Comparison of ENCODE assay signal across 2 cellular contexts in the genomic region with DNA sequence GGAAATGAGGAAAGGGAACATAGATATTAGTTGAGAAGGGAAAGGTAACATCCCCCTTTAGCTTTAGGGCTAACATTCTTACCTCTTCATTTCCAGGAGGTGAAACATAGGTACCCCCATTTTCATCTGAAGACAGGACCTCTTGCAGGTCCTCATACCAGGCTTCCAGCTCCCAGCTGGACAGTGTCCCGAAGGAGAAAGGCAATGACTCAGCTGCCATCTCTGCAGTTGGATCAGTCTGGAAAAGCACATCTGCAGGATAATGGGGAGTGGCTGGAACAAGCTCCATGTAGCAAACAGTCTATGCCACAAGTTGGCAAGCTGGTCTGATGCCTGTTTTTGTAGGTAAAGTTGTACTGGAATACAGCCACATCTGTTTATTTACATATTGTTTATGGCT.
A peak's percentile ranks its signal among the peaks of the same experiment; 100 is the strongest.
TF ChIP-seq lines count a peak whose summit lies in the region.

No MANE protein-coding gene starts in this region.

TF ChIP-seq in SK-N-SH, 30 proteins besides CTCF, POLR2A, EP300 and RAD21 (continued from another document):
- TF ChIP-seq, protein P1, sequence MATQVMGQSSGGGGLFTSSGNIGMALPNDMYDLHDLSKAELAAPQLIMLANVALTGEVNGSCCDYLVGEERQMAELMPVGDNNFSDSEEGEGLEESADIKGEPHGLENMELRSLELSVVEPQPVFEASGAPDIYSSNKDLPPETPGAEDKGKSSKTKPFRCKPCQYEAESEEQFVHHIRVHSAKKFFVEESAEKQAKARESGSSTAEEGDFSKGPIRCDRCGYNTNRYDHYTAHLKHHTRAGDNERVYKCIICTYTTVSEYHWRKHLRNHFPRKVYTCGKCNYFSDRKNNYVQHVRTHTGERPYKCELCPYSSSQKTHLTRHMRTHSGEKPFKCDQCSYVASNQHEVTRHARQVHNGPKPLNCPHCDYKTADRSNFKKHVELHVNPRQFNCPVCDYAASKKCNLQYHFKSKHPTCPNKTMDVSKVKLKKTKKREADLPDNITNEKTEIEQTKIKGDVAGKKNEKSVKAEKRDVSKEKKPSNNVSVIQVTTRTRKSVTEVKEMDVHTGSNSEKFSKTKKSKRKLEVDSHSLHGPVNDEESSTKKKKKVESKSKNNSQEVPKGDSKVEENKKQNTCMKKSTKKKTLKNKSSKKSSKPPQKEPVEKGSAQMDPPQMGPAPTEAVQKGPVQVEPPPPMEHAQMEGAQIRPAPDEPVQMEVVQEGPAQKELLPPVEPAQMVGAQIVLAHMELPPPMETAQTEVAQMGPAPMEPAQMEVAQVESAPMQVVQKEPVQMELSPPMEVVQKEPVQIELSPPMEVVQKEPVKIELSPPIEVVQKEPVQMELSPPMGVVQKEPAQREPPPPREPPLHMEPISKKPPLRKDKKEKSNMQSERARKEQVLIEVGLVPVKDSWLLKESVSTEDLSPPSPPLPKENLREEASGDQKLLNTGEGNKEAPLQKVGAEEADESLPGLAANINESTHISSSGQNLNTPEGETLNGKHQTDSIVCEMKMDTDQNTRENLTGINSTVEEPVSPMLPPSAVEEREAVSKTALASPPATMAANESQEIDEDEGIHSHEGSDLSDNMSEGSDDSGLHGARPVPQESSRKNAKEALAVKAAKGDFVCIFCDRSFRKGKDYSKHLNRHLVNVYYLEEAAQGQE (IDR thresholded peaks at IDR 0.05; ENCODE audit: low read depth, low read length) = 0 out of 2 replicates have a peak, but pooled peaks have one; percentile 16
- TF ChIP-seq EZH2phosphoT487 (IDR thresholded peaks at IDR 0.05; ENCODE audit: borderline replicate concordance, low read depth) (no peak), RFX5 (IDR thresholded peaks at IDR 0.05; ENCODE audit: low read length) (no peak), TCF12 (IDR thresholded peaks at IDR 0.05) (peak; percentile 12; the same call in 1 of the 2 replicates)
- TF ChIP-seq, protein P2, sequence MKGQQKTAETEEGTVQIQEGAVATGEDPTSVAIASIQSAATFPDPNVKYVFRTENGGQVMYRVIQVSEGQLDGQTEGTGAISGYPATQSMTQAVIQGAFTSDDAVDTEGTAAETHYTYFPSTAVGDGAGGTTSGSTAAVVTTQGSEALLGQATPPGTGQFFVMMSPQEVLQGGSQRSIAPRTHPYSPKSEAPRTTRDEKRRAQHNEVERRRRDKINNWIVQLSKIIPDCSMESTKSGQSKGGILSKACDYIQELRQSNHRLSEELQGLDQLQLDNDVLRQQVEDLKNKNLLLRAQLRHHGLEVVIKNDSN (IDR thresholded peaks at IDR 0.05; ENCODE audit: borderline replicate concordance, low read depth) = no peak

TF ChIP-seq in SK-N-SH treated with all-trans-retinoic acid at 6 μM for 48 hours, 23 proteins besides CTCF, POLR2A, EP300 and RAD21 (continued from another document):
- TF ChIP-seq, protein P3, sequence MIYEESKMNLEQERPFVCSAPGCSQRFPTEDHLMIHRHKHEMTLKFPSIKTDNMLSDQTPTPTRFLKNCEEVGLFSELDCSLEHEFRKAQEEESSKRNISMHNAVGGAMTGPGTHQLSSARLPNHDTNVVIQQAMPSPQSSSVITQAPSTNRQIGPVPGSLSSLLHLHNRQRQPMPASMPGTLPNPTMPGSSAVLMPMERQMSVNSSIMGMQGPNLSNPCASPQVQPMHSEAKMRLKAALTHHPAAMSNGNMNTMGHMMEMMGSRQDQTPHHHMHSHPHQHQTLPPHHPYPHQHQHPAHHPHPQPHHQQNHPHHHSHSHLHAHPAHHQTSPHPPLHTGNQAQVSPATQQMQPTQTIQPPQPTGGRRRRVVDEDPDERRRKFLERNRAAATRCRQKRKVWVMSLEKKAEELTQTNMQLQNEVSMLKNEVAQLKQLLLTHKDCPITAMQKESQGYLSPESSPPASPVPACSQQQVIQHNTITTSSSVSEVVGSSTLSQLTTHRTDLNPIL (CRISPR knock-in tag; IDR thresholded peaks at IDR 0.05; ENCODE audit: low read depth) = no peak; the same call in 1 of the 2 replicates
- TF ChIP-seq ZC3H10 (CRISPR knock-in tag; IDR thresholded peaks at IDR 0.05) (no peak), ZNF8 (CRISPR knock-in tag; IDR thresholded peaks at IDR 0.05) (no peak), TCF4 (CRISPR knock-in tag; IDR thresholded peaks at IDR 0.05; ENCODE audit: borderline replicate concordance) (no peak), OSR1 (CRISPR knock-in tag; IDR thresholded peaks at IDR 0.05) (no peak), SNAI2 (CRISPR knock-in tag; IDR thresholded peaks at IDR 0.05) (no peak), BACH2 (CRISPR knock-in tag; IDR thresholded peaks at IDR 0.05; ENCODE audit: borderline replicate concordance) (no peak), ESRRG (CRISPR knock-in tag; IDR thresholded peaks at IDR 0.05) (no peak), CSDC2 (CRISPR knock-in tag; IDR thresholded peaks at IDR 0.05) (no peak), ARNTL (CRISPR knock-in tag; IDR thresholded peaks at IDR 0.05; ENCODE audit: borderline replicate concordance, low read depth) (no peak), TOX (CRISPR knock-in tag; IDR thresholded peaks at IDR 0.05; ENCODE audit: borderline replicate concordance) (no peak)
- TF ChIP-seq, protein P4, sequence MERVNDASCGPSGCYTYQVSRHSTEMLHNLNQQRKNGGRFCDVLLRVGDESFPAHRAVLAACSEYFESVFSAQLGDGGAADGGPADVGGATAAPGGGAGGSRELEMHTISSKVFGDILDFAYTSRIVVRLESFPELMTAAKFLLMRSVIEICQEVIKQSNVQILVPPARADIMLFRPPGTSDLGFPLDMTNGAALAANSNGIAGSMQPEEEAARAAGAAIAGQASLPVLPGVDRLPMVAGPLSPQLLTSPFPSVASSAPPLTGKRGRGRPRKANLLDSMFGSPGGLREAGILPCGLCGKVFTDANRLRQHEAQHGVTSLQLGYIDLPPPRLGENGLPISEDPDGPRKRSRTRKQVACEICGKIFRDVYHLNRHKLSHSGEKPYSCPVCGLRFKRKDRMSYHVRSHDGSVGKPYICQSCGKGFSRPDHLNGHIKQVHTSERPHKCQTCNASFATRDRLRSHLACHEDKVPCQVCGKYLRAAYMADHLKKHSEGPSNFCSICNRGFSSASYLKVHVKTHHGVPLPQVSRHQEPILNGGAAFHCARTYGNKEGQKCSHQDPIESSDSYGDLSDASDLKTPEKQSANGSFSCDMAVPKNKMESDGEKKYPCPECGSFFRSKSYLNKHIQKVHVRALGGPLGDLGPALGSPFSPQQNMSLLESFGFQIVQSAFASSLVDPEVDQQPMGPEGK (CRISPR knock-in tag; IDR thresholded peaks at IDR 0.05; ENCODE audit: borderline replicate concordance) = no peak
